Comparison of ENCODE assay signal across 8 cellular contexts in the genomic region with DNA sequence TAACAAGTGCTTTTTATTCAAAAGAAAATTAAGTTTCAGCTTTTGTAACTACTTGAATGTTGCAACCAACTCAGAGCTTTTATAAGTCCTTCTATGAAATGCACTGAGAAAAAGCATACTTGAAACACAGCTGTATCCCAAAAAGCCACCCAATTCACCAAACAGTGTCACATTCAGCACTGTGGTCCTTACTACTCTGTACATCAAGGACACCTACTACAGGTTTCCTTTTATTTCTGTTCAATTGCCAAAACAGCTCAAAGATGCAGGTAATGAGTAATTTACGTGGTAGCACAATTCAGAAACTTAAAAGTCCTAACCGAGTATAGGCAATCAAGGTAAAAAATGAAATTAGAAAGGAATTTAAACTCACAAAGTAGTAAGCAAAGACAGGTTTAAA. TPM values are rescaled to one million over a fixed set of nuclear protein-coding genes. Genes with fewer than 3 reads are reported as not detected.
DNase-seq lines count a peak whose midpoint lies in the region; ATAC-seq, FAIRE-seq and TF ChIP-seq lines count a peak whose summit lies in the region.

No MANE protein-coding gene starts in this region.

- 56% methylated on average over 2 of the region's 2 CpGs for WGBS in A549 (ENCODE audit: missing lambda C conversion rate)

- no peak for FAIRE-seq in A549 (lab: Jason Lieb, UNC)

- peak overlapping the region; percentile 83 for H3K4me2 ChIP-seq in A549

- H3K27ac ChIP-seq in A549 (peak overlapping the region; percentile 93 to 99; a peak in 5 of 6 replicates), HUES48 (ENCODE audit: low read depth, low read length) (no peak overlapping the region), caudate nucleus (ENCODE audit: low read depth, low read length) (peak overlapping the region; percentile 73), muscle layer of duodenum (ENCODE audit: low read length) (peak overlapping the region; percentile 71)

- no peak for TF ChIP-seq RAD21 in A549 (conservative IDR thresholded peaks at IDR 0.05 in 1 of 2, IDR thresholded peaks at IDR 0.05 in 1 of 2)

- CTCF ChIA-PET in A549 (lab: Yijun Ruan, JAX): interaction anchor here (0.8 to 1.4 kb wide), 3 partner anchors 21 to 478 kb away, joined by 3 read pairs; no protein-coding TSS in a partner anchor

- DNase-seq in A549 (ENCODE audit: low read depth in 1 of 2, low spot score in 1 of 2) (no peak), caudate nucleus (lab: John Stamatoyannopoulos, UW) (no peak), T1000 (lab: John Stamatoyannopoulos, UW) (no peak), NCI-H146 (lab: John Stamatoyannopoulos, UW) (no peak), NCI-H748 treated with DMSO at 0.1 percent for 48 hours (lab: John Stamatoyannopoulos, UW) (no peak)

- POLR2A ChIA-PET in A549 (lab: Yijun Ruan, JAX): interaction anchor here (0.7 kb wide), 1 partner anchor 388 kb away, joined by 3 read pairs; no protein-coding TSS in a partner anchor

- H3K4me3 ChIP-seq in A549: peak overlapping the region; percentile 94
- peak overlapping the region; percentile 80 for H3K4me3 ChIP-seq in HUES48 (ENCODE audit: low read depth, low read length)
- peak overlapping the region; percentile 89 to 92 for H3K4me3 ChIP-seq in muscle layer of duodenum (ENCODE audit: low read depth in 1 of 2, low read length in 2 of 2)

- H3K9me3 ChIP-seq in A549 (no peaks in the 10 kb centered on the region), HUES48 (ENCODE audit: control insufficient read depth, insufficient read depth, low read length) (no peaks in the 10 kb centered on the region), muscle layer of duodenum (ENCODE audit: control insufficient read depth in 1 of 2, low read length in 2 of 2) (no peaks in the 10 kb centered on the region)

- H3K9ac ChIP-seq in HUES48 (ENCODE audit: low read depth, low read length): peak overlapping the region; percentile 11; the same call in 1 of the 2 replicates

- no peak for TF ChIP-seq EP300 in A549 (IDR thresholded peaks at IDR 0.05)

- peaks cover 23% of the 10 kb centered on the region for H3K4me1 ChIP-seq in A549
- H3K4me1 ChIP-seq in HUES48 (ENCODE audit: control insufficient read depth, insufficient read depth, low read length): peaks cover 15% of the 10 kb centered on the region
- peaks cover 10 to 16% of the 10 kb centered on the region in 2 donors for H3K4me1 ChIP-seq in muscle layer of duodenum (ENCODE audit: control insufficient read depth in 1 of 2, insufficient read depth in 2 of 2, low read length in 2 of 2)

- H3K27me3 ChIP-seq in HUES48 (ENCODE audit: control insufficient read depth, insufficient read depth, low read length) (peaks cover 9% of the 10 kb centered on the region), muscle layer of duodenum (ENCODE audit: low read depth, low read length) (no peaks in the 10 kb centered on the region)

- no peak for TF ChIP-seq CTCF in A549 (IDR thresholded peaks at IDR 0.05)

- H3K36me3 ChIP-seq in HUES48 (ENCODE audit: control insufficient read depth, insufficient read depth, low read length): peaks cover 12% of the 10 kb centered on the region
- peaks cover 0 to 7% of the 10 kb centered on the region in 2 donors for H3K36me3 ChIP-seq in muscle layer of duodenum (ENCODE audit: control insufficient read depth in 1 of 2, insufficient read depth in 2 of 2, low read length in 2 of 2)

- no peak for ATAC-seq in A549
- no peak for ATAC-seq in HG02623 (IDR thresholded peaks at IDR 0.05; ENCODE audit: unreplicated experiment)

- no peak for TF ChIP-seq POLR2A in A549 (IDR thresholded peaks at IDR 0.05; ENCODE audit: low read length)

TF ChIP-seq in A549, 52 proteins besides CTCF, POLR2A, EP300 and RAD21:
- TF ChIP-seq CBX8 (IDR thresholded peaks at IDR 0.05) (no peak), NPAS2 (CRISPR knock-in tag; IDR thresholded peaks at IDR 0.05; ENCODE audit: borderline replicate concordance) (no peak), FOSL2 (IDR thresholded peaks at IDR 0.05) (no peak), FOSL2 (CRISPR knock-in tag; IDR thresholded peaks at IDR 0.05) (no peak), HEYL (CRISPR knock-in tag; IDR thresholded peaks at IDR 0.05) (no peak), EHMT2 (IDR thresholded peaks at IDR 0.05; ENCODE audit: low read depth) (no peak)
- TF ChIP-seq, protein P1, sequence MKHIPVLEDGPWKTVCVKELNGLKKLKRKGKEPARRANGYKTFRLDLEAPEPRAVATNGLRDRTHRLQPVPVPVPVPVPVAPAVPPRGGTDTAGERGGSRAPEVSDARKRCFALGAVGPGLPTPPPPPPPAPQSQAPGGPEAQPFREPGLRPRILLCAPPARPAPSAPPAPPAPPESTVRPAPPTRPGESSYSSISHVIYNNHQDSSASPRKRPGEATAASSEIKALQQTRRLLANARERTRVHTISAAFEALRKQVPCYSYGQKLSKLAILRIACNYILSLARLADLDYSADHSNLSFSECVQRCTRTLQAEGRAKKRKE (CRISPR knock-in tag; IDR thresholded peaks at IDR 0.05; ENCODE audit: low read depth): no peak
- TF ChIP-seq, protein P2, sequence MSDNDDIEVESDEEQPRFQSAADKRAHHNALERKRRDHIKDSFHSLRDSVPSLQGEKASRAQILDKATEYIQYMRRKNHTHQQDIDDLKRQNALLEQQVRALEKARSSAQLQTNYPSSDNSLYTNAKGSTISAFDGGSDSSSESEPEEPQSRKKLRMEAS (IDR thresholded peaks at IDR 0.05): no peak
- TF ChIP-seq, protein P3, sequence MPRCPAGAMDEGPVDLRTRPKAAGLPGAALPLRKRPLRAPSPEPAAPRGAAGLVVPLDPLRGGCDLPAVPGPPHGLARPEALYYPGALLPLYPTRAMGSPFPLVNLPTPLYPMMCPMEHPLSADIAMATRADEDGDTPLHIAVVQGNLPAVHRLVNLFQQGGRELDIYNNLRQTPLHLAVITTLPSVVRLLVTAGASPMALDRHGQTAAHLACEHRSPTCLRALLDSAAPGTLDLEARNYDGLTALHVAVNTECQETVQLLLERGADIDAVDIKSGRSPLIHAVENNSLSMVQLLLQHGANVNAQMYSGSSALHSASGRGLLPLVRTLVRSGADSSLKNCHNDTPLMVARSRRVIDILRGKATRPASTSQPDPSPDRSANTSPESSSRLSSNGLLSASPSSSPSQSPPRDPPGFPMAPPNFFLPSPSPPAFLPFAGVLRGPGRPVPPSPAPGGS (IDR thresholded peaks at IDR 0.05): no peak

RNA-seq across cellular contexts. Expression of a gene that starts 2.5 kb away (rescaled TPM):
- polyA plus RNA-seq in A549 (2011; rRNA removed) (46.9 and 51.3 TPM in 2 replicates), A549 (2017; fragmentation: RNase III; extraction: RNeasy Plus Mini Kit Qiagen cat#74134 plus additional on column Dnase treatment) (22.5 to 25.0 TPM (median 24.4 TPM) in 3 replicates)
- 13.9 and 18.4 TPM in 2 replicates for polyA plus RNA-seq in A549 (2012; cell fraction: cytosol; rRNA removed)
- polyA plus RNA-seq in A549 (2012; cell fraction: nucleus; rRNA removed): 33.5 and 35.1 TPM in 2 replicates
- 60.8 and 77.2 TPM in 2 replicates for polyA minus RNA-seq in A549 (2011; rRNA and poly(A)+ RNA removed)
